8 cellular contexts compared by ENCODE assay signal in the genomic region with DNA sequence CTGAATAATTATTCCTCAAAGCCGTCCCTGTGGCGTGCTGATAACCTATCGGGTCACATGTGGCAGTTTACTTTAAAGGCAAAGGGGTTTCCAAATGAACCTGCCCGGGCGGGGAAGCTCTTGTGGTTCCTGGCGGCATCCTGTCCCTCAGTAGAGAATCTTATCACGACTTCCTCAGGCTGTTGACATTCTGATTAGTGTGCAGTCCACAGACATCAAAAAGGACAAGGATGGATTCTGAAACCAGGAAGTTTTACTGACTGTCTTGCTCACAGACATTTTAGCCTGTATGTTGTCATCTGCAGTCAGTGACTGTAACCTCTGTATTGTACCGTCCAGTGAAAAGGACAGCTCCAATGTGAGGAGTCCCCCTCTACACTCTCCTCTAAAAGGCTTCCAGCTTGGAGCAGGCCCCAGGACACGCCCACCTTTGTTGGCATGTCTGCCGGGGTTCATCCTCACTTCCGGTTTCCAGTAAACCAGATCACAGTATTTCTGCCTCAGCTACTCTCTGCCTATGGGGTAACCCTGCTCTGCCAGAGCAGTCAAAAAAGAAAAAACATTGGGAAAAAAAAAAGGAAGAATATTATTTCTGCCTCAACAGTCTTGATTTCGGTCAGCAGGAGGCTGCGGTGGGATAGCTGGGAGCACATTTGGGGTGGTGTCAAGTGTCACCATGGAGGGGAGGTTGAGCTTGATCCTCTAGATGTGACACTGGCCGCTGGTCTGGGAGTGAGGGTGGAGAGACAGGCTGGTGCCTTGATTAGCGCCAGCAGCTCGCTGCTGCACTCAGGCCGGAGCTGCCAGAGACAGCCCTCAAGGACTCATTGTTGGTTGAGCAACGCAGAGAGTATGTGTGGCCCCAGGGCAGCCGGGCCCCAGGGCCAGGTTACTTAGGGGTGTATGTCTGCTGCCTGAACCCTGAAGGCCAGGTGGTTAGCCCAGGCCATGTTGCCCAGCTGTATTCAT.
A peak's percentile ranks its signal among the peaks of the same experiment; 100 is the strongest.
DNase-seq lines count a peak whose midpoint lies in the region; ATAC-seq, FAIRE-seq and TF ChIP-seq lines count a peak whose summit lies in the region.

No MANE protein-coding gene starts in this region.

- POLR2A ChIA-PET in CD8-positive, alpha-beta memory T cell (lab: Charles Lee): interaction anchor here (0.5 to 0.6 kb wide), 2 partner anchors 115 to 618 kb away, joined by 3 to 4 read pairs; no protein-coding TSS in a partner anchor
- POLR2A ChIA-PET in T-cell (lab: Charles Lee): no interaction called here

- H3K27me3 ChIP-seq in CD8-positive, alpha-beta memory T cell (ENCODE audit: insufficient read depth, low read length, poor library complexity, severe bottlenecking): no peaks in the 10 kb centered on the region
- no peaks in the 10 kb centered on the region for H3K27me3 ChIP-seq in stomach

- H3K4me1 ChIP-seq in CD8-positive, alpha-beta memory T cell (ENCODE audit: insufficient read depth, low read length): peaks cover 22% of the 10 kb centered on the region
- H3K4me1 ChIP-seq in mucosa of descending colon (ENCODE audit: low read depth) (peaks cover 8% of the 10 kb centered on the region), stomach (peaks cover 10 to 26% (median 16%) of the 10 kb centered on the region in 4 donors)

- peak overlapping the region; percentile 39 for H3K4me3 ChIP-seq in CD8-positive, alpha-beta memory T cell (ENCODE audit: low read length)
- H3K4me3 ChIP-seq in mucosa of descending colon (no peak overlapping the region), stomach (no peak overlapping the region), foreskin fibroblast (ENCODE audit: low read depth in 1 of 2, low read length in 2 of 2) (no peak overlapping the region)

- no peaks in the 10 kb centered on the region for H3K9me3 Mint-ChIP-seq in CD8-positive, alpha-beta memory T cell
- no peaks in the 10 kb centered on the region for H3K9me3 Mint-ChIP-seq in T-cell

- intact Hi-C loops in mucosa of descending colon (cut with DNase I, micrococcal nuclease): no loop called here
- intact Hi-C loops in stomach (cut with DNase I; ENCODE audit: low total_unique reads): no loop called here

- no peak for TF ChIP-seq EP300 in stomach (IDR thresholded peaks at IDR 0.05)

- peaks cover 37 to 43% (median 40%) of the 10 kb centered on the region in 3 donors for H3K4me1 Mint-ChIP-seq in CD8-positive, alpha-beta memory T cell
- H3K4me1 Mint-ChIP-seq in T-cell: peaks cover 38 to 48% (median 41%) of the 10 kb centered on the region in 3 donors

- H3K4me3 Mint-ChIP-seq in CD8-positive, alpha-beta memory T cell: peak overlapping the region in 6 of 7 donors; percentile 51 to 75 (median 68)
- peak overlapping the region; percentile 57 to 79 (median 58) for H3K4me3 Mint-ChIP-seq in T-cell

- no peaks in the 10 kb centered on the region for H3K9me3 ChIP-seq in CD8-positive, alpha-beta memory T cell (ENCODE audit: low read length)
- H3K9me3 ChIP-seq in mucosa of descending colon (no peaks in the 10 kb centered on the region), stomach (no peaks in the 10 kb centered on the region)

- H3K27ac ChIP-seq in CD8-positive, alpha-beta memory T cell (ENCODE audit: low read depth, low read length): no peak overlapping the region
- H3K27ac ChIP-seq in caudate nucleus (ENCODE audit: low read depth, low read length) (peak overlapping the region; percentile 54), stomach (peak overlapping the region in 3 of 5 donors; percentile 18 to 60 (median 33))

- FAIRE-seq in RCC 7860 (lab: Jason Lieb, UNC): no peak

- no peaks in the 10 kb centered on the region for H3K27me3 Mint-ChIP-seq in CD8-positive, alpha-beta memory T cell
- H3K27me3 Mint-ChIP-seq in T-cell: no peaks in the 10 kb centered on the region

- TF ChIP-seq CTCF in mucosa of descending colon (IDR thresholded peaks at IDR 0.05): no peak
- TF ChIP-seq CTCF in stomach (IDR thresholded peaks at IDR 0.05): no peak
- no peak for TF ChIP-seq CTCF in foreskin fibroblast (IDR thresholded peaks at IDR 0.05; ENCODE audit: low read depth, low read length)

- no peak for TF ChIP-seq POLR2A in stomach (IDR thresholded peaks at IDR 0.05)

- ATAC-seq in T-cell (replicated peaks in 1 of 4): peak; percentile 67 to 85 (median 75)
- peak; percentile 22 for ATAC-seq in mucosa of descending colon
- ATAC-seq in HG03457 (IDR thresholded peaks at IDR 0.05; ENCODE audit: unreplicated experiment): no peak

- CTCF ChIA-PET in CD8-positive, alpha-beta memory T cell (lab: Charles Lee): interaction anchor here (1.3 kb wide), 1 partner anchor 9 kb away, joined by 4 read pairs; no protein-coding TSS in a partner anchor
- CTCF ChIA-PET in T-cell (lab: Charles Lee): interaction anchor here in 1 of 2 donors (0.5 kb wide), 2 partner anchors 41 to 1335 kb away, joined by 3 to 5 read pairs; no protein-coding TSS in a partner anchor

- H3K36me3 ChIP-seq in CD8-positive, alpha-beta memory T cell (ENCODE audit: insufficient read depth, low read length): no peaks in the 10 kb centered on the region
- H3K36me3 ChIP-seq in mucosa of descending colon (ENCODE audit: low read depth) (no peaks in the 10 kb centered on the region), stomach (peaks cover 0 to 8% (median 4%) of the 10 kb centered on the region in 4 donors)

- DNase-seq in CD8-positive, alpha-beta memory T cell: peak; percentile 12 to 61 (median 45)
- DNase-seq in T-cell: peak in 33 of 34 experiments; percentile 30 to 68 (median 57)
- peak in 1 of 61 donors; percentile 13 for DNase-seq in caudate nucleus (lab: John Stamatoyannopoulos, UW)
- peak in 1 of 3 donors; percentile 36 for DNase-seq in mucosa of descending colon
- no peak for DNase-seq in stomach
- DNase-seq in foreskin fibroblast: no peak
- DNase-seq in RCC 7860 (ENCODE audit: low spot score): no peak

- WGBS in stomach, 5 donors: 31 to 45% (median 37%) methylated on average over 18 to 19 of the region's 19 CpGs

- H3K27ac Mint-ChIP-seq in CD8-positive, alpha-beta memory T cell: peak overlapping the region; percentile 69 to 94 (median 80)
- peak overlapping the region; percentile 90 to 92 for H3K27ac Mint-ChIP-seq in T-cell

- peaks cover 4 to 38% (median 8%) of the 10 kb centered on the region in 3 donors for H3K36me3 Mint-ChIP-seq in CD8-positive, alpha-beta memory T cell
- H3K36me3 Mint-ChIP-seq in T-cell: peaks cover 15% of the 10 kb centered on the region

Comparison
In these comparisons a context has a peak if more than half of its experiments do, and no peak if none do; other contexts are left out.
1. DNase-seq: peak in CD8-positive, alpha-beta memory T cell (5 of 5) and T-cell (33 of 34); none in stomach (single experiment), foreskin fibroblast (0 of 2) and RCC 7860 (single experiment).